19 cellular contexts compared by ENCODE assay signal in genomic region chr3:118544458-118544857, GRCh38.
DNase-seq lines count a peak whose midpoint lies in the region; ATAC-seq, FAIRE-seq and TF ChIP-seq lines count a peak whose summit lies in the region.
"Had no signal": no experiment of that assay in that cellular context is flagged by ENCODE, and none has a peak within 500 bp of the region (broad histone marks: within the 10 kb centered on the region; RNA-seq: fewer than 3 reads in every experiment).

No MANE protein-coding gene starts in this region.

- H3K4me1 ChIP-seq in HUES48 (ENCODE audit: control insufficient read depth, insufficient read depth, low read length) (no peaks in the 10 kb centered on the region), astrocyte (ENCODE audit: insufficient read depth, low read length) (peaks cover 5% of the 10 kb centered on the region), keratinocyte (ENCODE audit: control insufficient read depth, extremely low read depth, insufficient read depth, low read length) (peaks cover 18% of the 10 kb centered on the region)

- H3K36me3 ChIP-seq in HUES48 (ENCODE audit: control insufficient read depth, insufficient read depth, low read length) (no peaks in the 10 kb centered on the region), astrocyte (ENCODE audit: insufficient read depth, low read length) (no peaks in the 10 kb centered on the region), keratinocyte (ENCODE audit: control insufficient read depth in 2 of 2, extremely low read depth in 1 of 2, insufficient read depth in 2 of 2, low read length in 2 of 2) (no peaks in the 10 kb centered on the region)

- TF ChIP-seq CTCF in astrocyte (IDR thresholded peaks at IDR 0.05; ENCODE audit: insufficient read depth, low read depth, low read length): no peak
- no peak for TF ChIP-seq CTCF in keratinocyte (optimal IDR thresholded peaks at IDR 0.05 in 1 of 3, IDR thresholded peaks at IDR 0.05 in 1 of 3, conservative IDR thresholded peaks at IDR 0.05 in 1 of 3; ENCODE audit: extremely low read depth in 1 of 3, insufficient read depth in 2 of 3, low read length in 3 of 3)

- H4K20me1 ChIP-seq in astrocyte (ENCODE audit: insufficient read depth, low read length) (no peaks in the 10 kb centered on the region), keratinocyte (ENCODE audit: control insufficient read depth, extremely low read depth, insufficient read depth, low read length) (no peaks in the 10 kb centered on the region)

- peak overlapping the region; percentile 46 for H2AFZ ChIP-seq in astrocyte (ENCODE audit: low read depth, low read length)
- H2AFZ ChIP-seq in keratinocyte (ENCODE audit: control insufficient read depth, low read length): no peak overlapping the region

- dilution Hi-C loops in keratinocyte (cut with MboI; ENCODE audit: extremely low pct_ligation_motif_present, low sequenced_read_pairs): no loop called here

- no peaks in the 10 kb centered on the region for H3K36me3 Mint-ChIP-seq in astrocyte (ENCODE audit: low read depth, unreplicated experiment)
- H3K36me3 Mint-ChIP-seq: activated CD8-positive, alpha-beta memory T cell treated with anti-CD3 and anti-CD28 coated beads, Interleukin-2, amount 10 ng/mL, durations not matched to agents 7 days and 5 days; naive thymus-derived CD8-positive, alpha-beta T cell had no signal

- H3K27ac ChIP-seq in HUES48 (ENCODE audit: low read depth, low read length) (peak overlapping the region; percentile 47), astrocyte (ENCODE audit: low read depth, low read length) (no peak overlapping the region), keratinocyte (ENCODE audit: control insufficient read depth, insufficient read depth, low read length) (peak overlapping the region; percentile 41)

- H3K27ac Mint-ChIP-seq in astrocyte (ENCODE audit: unreplicated experiment): no peak overlapping the region
- H3K27ac Mint-ChIP-seq: activated CD8-positive, alpha-beta memory T cell treated with anti-CD3 and anti-CD28 coated beads, Interleukin-2, amount 10 ng/mL, durations not matched to agents 7 days and 5 days; naive thymus-derived CD8-positive, alpha-beta T cell; stimulated activated naive CD8-positive, alpha-beta T cell treated with anti-CD3 and anti-CD28 coated beads, Interleukin-15, amount 100 ng/mL, for 72 hours; T-helper 1 cell treated with Interleukin-12 subunit alpha and Interleukin-12 subunit beta and Interleukin-4 antibody, amounts not matched to agents 30 μg/mL and 1 μg/mL, for 36 hours had no signal

- H3K4me3 ChIP-seq in HUES48 (ENCODE audit: low read depth, low read length) (no peak overlapping the region), astrocyte (ENCODE audit: insufficient read depth, low read depth, low read length) (no peak overlapping the region), keratinocyte (ENCODE audit: control insufficient read depth in 2 of 3, extremely low read depth in 1 of 3, insufficient read depth in 2 of 3, low read depth in 1 of 3, low read length in 3 of 3) (no peak overlapping the region)
- H3K4me3 ChIP-seq: lung had no signal

- intact Hi-C loops in cardiac septum (cut with DNase I): no loop called here

- H3K4me2 ChIP-seq in astrocyte (ENCODE audit: low read length): no peak overlapping the region
- H3K4me2 ChIP-seq in keratinocyte (ENCODE audit: control insufficient read depth, extremely low read depth, insufficient read depth, low read depth, low read length): no peak overlapping the region

- DNase-seq in DMS53 (lab: John Stamatoyannopoulos, UW) (peak; percentile 81), astrocyte (ENCODE audit: low read depth) (peak; percentile 14), keratinocyte (ENCODE audit: low read depth, low spot score) (no peak), cardiac septum (ENCODE audit: low spot score) (no peak), inferior parietal cortex (ENCODE audit: extremely low spot score) (no peak)
- DNase-seq in activated naive CD4-positive, alpha-beta T cell (lab: John Stamatoyannopoulos, UW): no peak
- DNase-seq: activated CD8-positive, alpha-beta memory T cell treated with anti-CD3 and anti-CD28 coated beads, Interleukin-2, amount 10 ng/mL, durations not matched to agents 7 days and 5 days; activated effector memory CD4-positive, alpha-beta T cell treated with anti-CD3 and anti-CD28 coated beads, Interleukin-2, amount 50 U/mL, for 16 hours; aorta; naive thymus-derived CD8-positive, alpha-beta T cell; NCI-H2029 treated with DMSO at 0.1 percent for 48 hours; NCI-H526 treated with DMSO at 0.1 percent for 48 hours; stimulated activated CD4-positive, alpha-beta T cell treated with anti-CD3 and anti-CD28 coated beads, Interleukin-15, amount 100 ng/mL, for 24 hours; stimulated activated naive CD8-positive, alpha-beta T cell treated with anti-CD3 and anti-CD28 coated beads, Interleukin-15, amount 100 ng/mL, for 72 hours had no signal

- H3K4me1 Mint-ChIP-seq in astrocyte (ENCODE audit: low read depth, unreplicated experiment): peaks cover 27% of the 10 kb centered on the region
- H3K4me1 Mint-ChIP-seq: activated CD8-positive, alpha-beta memory T cell treated with anti-CD3 and anti-CD28 coated beads, Interleukin-2, amount 10 ng/mL, durations not matched to agents 7 days and 5 days; naive thymus-derived CD8-positive, alpha-beta T cell; stimulated activated naive CD8-positive, alpha-beta T cell treated with anti-CD3 and anti-CD28 coated beads, Interleukin-15, amount 100 ng/mL, for 72 hours had no signal

- ATAC-seq in GM21447 (IDR thresholded peaks at IDR 0.05; ENCODE audit: unreplicated experiment): no peak
- ATAC-seq: activated CD8-positive, alpha-beta memory T cell treated with anti-CD3 and anti-CD28 coated beads, Interleukin-2, amount 10 ng/mL, durations not matched to agents 7 days and 5 days; naive thymus-derived CD8-positive, alpha-beta T cell; stimulated activated naive CD8-positive, alpha-beta T cell treated with anti-CD3 and anti-CD28 coated beads, Interleukin-15, amount 100 ng/mL, for 72 hours had no signal

- no peaks in the 10 kb centered on the region for H3K9me3 ChIP-seq in HUES48 (ENCODE audit: control insufficient read depth, insufficient read depth, low read length)
- no peaks in the 10 kb centered on the region for H3K9me3 ChIP-seq in astrocyte (ENCODE audit: insufficient read depth, low read depth, low read length)
- H3K9me3 ChIP-seq in keratinocyte (ENCODE audit: control insufficient read depth, low read depth, low read length): no peaks in the 10 kb centered on the region

- no peak for FAIRE-seq in astrocyte (lab: Jason Lieb, UNC)
- FAIRE-seq in keratinocyte (lab: Jason Lieb, UNC): no peak
- FAIRE-seq: GM19239 had no signal

- no peaks in the 10 kb centered on the region for H3K79me2 ChIP-seq in astrocyte (ENCODE audit: insufficient read depth, low read length)
- H3K79me2 ChIP-seq in keratinocyte (ENCODE audit: control insufficient read depth, insufficient read depth, low read length): no peaks in the 10 kb centered on the region

- H3K27me3 Mint-ChIP-seq in astrocyte (ENCODE audit: low read depth, unreplicated experiment): no peaks in the 10 kb centered on the region
- H3K27me3 Mint-ChIP-seq: activated CD8-positive, alpha-beta memory T cell treated with anti-CD3 and anti-CD28 coated beads, Interleukin-2, amount 10 ng/mL, durations not matched to agents 7 days and 5 days; stimulated activated naive CD8-positive, alpha-beta T cell treated with anti-CD3 and anti-CD28 coated beads, Interleukin-15, amount 100 ng/mL, for 72 hours had no signal

- H3K9me1 ChIP-seq in keratinocyte (ENCODE audit: control insufficient read depth, extremely low read depth, insufficient read depth, low read length): no peaks in the 10 kb centered on the region

- no peaks in the 10 kb centered on the region for H3K27me3 ChIP-seq in HUES48 (ENCODE audit: control insufficient read depth, insufficient read depth, low read length)
- no peaks in the 10 kb centered on the region for H3K27me3 ChIP-seq in astrocyte (ENCODE audit: insufficient read depth, low read length)
- H3K27me3 ChIP-seq in keratinocyte (ENCODE audit: control insufficient read depth, extremely low read depth, insufficient read depth, low read length): no peaks in the 10 kb centered on the region

- H3K9ac ChIP-seq in HUES48 (ENCODE audit: low read depth, low read length): no peak overlapping the region
- no peak overlapping the region for H3K9ac ChIP-seq in astrocyte (ENCODE audit: low read length)
- H3K9ac ChIP-seq in keratinocyte (ENCODE audit: control insufficient read depth, extremely low read depth, insufficient read depth, low read length): no peak overlapping the region

- H3K9me3 Mint-ChIP-seq in astrocyte (ENCODE audit: unreplicated experiment): no peaks in the 10 kb centered on the region
- H3K9me3 Mint-ChIP-seq: T-helper 1 cell treated with Interleukin-12 subunit alpha and Interleukin-12 subunit beta and Interleukin-4 antibody, amounts not matched to agents 30 μg/mL and 1 μg/mL, for 36 hours had no signal

- H3K4me3 Mint-ChIP-seq in astrocyte (ENCODE audit: unreplicated experiment): no peak overlapping the region
- H3K4me3 Mint-ChIP-seq: activated CD8-positive, alpha-beta memory T cell treated with anti-CD3 and anti-CD28 coated beads, Interleukin-2, amount 10 ng/mL, durations not matched to agents 7 days and 5 days; naive thymus-derived CD8-positive, alpha-beta T cell; stimulated activated naive CD8-positive, alpha-beta T cell treated with anti-CD3 and anti-CD28 coated beads, Interleukin-15, amount 100 ng/mL, for 72 hours; T-helper 1 cell treated with Interleukin-12 subunit alpha and Interleukin-12 subunit beta and Interleukin-4 antibody, amounts not matched to agents 30 μg/mL and 1 μg/mL, for 36 hours had no signal

Comparison
In these comparisons a context has a peak if more than half of its experiments do, and no peak if none do; other contexts are left out.
1. DNase-seq: peak in DMS53 (single experiment) and astrocyte (single experiment); none in keratinocyte (single experiment), activated naive CD4-positive, alpha-beta T cell (0 of 4), cardiac septum (single experiment) and inferior parietal cortex (single experiment).